19 cellular contexts compared by ENCODE assay signal in the genomic region with DNA sequence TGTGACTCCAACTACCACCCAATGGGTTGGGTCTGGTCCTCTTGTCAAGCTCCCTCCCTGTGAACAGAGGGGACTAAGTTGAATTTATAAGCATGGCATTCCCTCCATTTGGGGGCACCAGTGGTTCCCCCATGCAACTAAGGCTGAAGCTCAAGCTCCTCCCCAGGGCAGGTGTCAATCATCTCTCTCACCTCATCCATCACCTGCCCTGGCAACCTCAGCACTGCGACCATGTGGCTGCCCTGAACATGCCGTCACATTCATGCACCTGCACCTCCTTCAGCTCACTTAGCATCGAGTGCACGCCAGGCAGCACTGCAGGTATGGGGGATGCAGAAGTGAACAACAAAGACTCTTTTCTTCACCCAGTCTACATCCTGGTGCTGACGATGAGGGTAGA.
"Had no signal": no experiment of that assay in that cellular context is flagged by ENCODE, and none has a peak within 500 bp of the region (broad histone marks: within the 10 kb centered on the region; RNA-seq: fewer than 3 reads in every experiment).

No MANE protein-coding gene starts in this region.

- H3K36me3 Mint-ChIP-seq: naive thymus-derived CD4-positive, alpha-beta T cell; stimulated activated memory B cell treated with anti-CD40 and anti-IgM and Interleukin-4, amounts not matched to agents 10 μg/mL and 1 μg/mL and 100 μg/mL, for 72 hours had no signal

- DNase-seq: cortex of kidney; dorsolateral prefrontal cortex; effector CD8-positive, alpha-beta T cell; gastrocnemius medialis; heart right ventricle; hypothalamus; mammary epithelial cell; naive thymus-derived CD4-positive, alpha-beta T cell; nephron progenitor cell; spleen; stimulated activated CD4-positive, alpha-beta T cell treated with anti-CD3 and anti-CD28 coated beads, Interleukin-15, amount 100 ng/mL, for 24 hours; stimulated activated CD4-positive, alpha-beta T cell treated with anti-CD3 and anti-CD28 coated beads, Interleukin-1b, Interleukin-23, amount 100 ng/mL, for 48 hours; stimulated activated CD4-positive, alpha-beta T cell treated with anti-CD3 and anti-CD28 coated beads, Interleukin-4, amount 100 ng/mL, for 24 hours; tibial artery had no signal

- H3K4me3 Mint-ChIP-seq: naive thymus-derived CD4-positive, alpha-beta T cell; nephron progenitor cell; stimulated activated memory B cell treated with anti-CD40 and anti-IgM and Interleukin-4, amounts not matched to agents 10 μg/mL and 1 μg/mL and 100 μg/mL, for 72 hours; stimulated activated naive CD8-positive, alpha-beta T cell treated with anti-CD3 and anti-CD28 coated beads, Interleukin-15, Interleukin-2, amounts not matched to agents 100 ng/mL and 50 ng/mL, for 24 hours had no signal

- ATAC-seq: esophagus mucosa; gastrocnemius medialis; heart right ventricle; left lobe of liver; naive thymus-derived CD4-positive, alpha-beta T cell; sciatic nerve; stimulated activated memory B cell treated with anti-CD40 and anti-IgM and Interleukin-4, amounts not matched to agents 10 μg/mL and 1 μg/mL and 100 μg/mL, for 72 hours had no signal

- H3K27ac Mint-ChIP-seq: naive thymus-derived CD4-positive, alpha-beta T cell; nephron progenitor cell; stimulated activated memory B cell treated with anti-CD40 and anti-IgM and Interleukin-4, amounts not matched to agents 10 μg/mL and 1 μg/mL and 100 μg/mL, for 72 hours; stimulated activated naive CD8-positive, alpha-beta T cell treated with anti-CD3 and anti-CD28 coated beads, Interleukin-15, Interleukin-2, amounts not matched to agents 100 ng/mL and 50 ng/mL, for 24 hours had no signal

- H3K4me1 Mint-ChIP-seq: nephron progenitor cell; stimulated activated memory B cell treated with anti-CD40 and anti-IgM and Interleukin-4, amounts not matched to agents 10 μg/mL and 1 μg/mL and 100 μg/mL, for 72 hours had no signal

- H3K9me3 Mint-ChIP-seq: stimulated activated naive CD8-positive, alpha-beta T cell treated with anti-CD3 and anti-CD28 coated beads, Interleukin-15, Interleukin-2, amounts not matched to agents 100 ng/mL and 50 ng/mL, for 24 hours had no signal
